In the genomic region with DNA sequence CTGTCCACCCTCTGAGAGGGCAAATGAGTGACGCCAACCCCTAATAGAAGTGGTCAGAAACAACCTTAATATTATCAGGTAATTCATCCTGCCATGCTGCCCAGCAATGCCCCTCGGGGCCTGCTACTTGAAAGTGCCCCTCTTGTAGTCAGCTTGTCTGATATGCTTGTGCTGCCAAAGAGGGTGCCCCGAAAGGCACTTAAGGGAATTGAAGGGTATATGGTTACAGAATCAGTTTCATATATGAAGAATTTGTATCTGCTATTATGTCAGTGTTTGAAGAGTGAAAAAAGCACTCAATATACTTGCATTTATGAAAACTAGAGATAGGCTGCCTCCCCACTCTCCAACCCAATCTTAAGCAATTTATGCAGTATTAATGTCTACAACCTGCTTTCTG, we compare ENCODE assay signal across 34 cellular contexts.
DNase-seq lines count a peak whose midpoint lies in the region; ATAC-seq and TF ChIP-seq lines count a peak whose summit lies in the region.
"Had no signal": no experiment of that assay in that cellular context is flagged by ENCODE, and none has a peak within 500 bp of the region (broad histone marks: within the 10 kb centered on the region; RNA-seq: fewer than 3 reads in every experiment).

No MANE protein-coding gene starts in this region.

- no peaks in the 10 kb centered on the region for H3K79me2 ChIP-seq in osteoblast (ENCODE audit: insufficient read depth, low read length)

- no peaks in the 10 kb centered on the region for H3K4me1 ChIP-seq in osteoblast (ENCODE audit: insufficient read depth, low read length)
- H3K4me1 ChIP-seq: ascending aorta, colonic mucosa had no signal

- POLR2A ChIA-PET in WTC11 (lab: Charles Lee), result interaction anchor here (0.7 kb wide), 1 partner anchor 591 kb away, joined by 3 read pairs; no protein-coding TSS in a partner anchor

- no peaks in the 10 kb centered on the region; the same call in 1 of the 2 replicates for H3K27me3 Mint-ChIP-seq in WTC11 (ENCODE audit: low read depth)
- H3K27me3 Mint-ChIP-seq: type B pancreatic cell had no signal

- TF ChIP-seq CTCF in osteoblast (IDR thresholded peaks at IDR 0.05; ENCODE audit: extremely low read depth, low read depth, low read length), result no peak
- no peak for TF ChIP-seq CTCF in WTC11 (IDR thresholded peaks at IDR 0.05)

- DNase-seq in NCI-H1105 (lab: John Stamatoyannopoulos, UW) (peak; percentile 2), NCI-H1105 treated with DMSO at 0.1 percent for 48 hours (lab: John Stamatoyannopoulos, UW) (no peak), NCI-H1436 treated with DMSO at 0.1 percent for 48 hours (lab: John Stamatoyannopoulos, UW) (peak; percentile 47), NCI-H524 treated with DMSO at 0.1 percent for 48 hours (lab: John Stamatoyannopoulos, UW) (peak; percentile 43), osteoblast (ENCODE audit: insufficient read length, low spot score, missing footprints) (peak; percentile 25), sciatic nerve (ENCODE audit: low spot score) (no peak), WTC11 (ENCODE audit: low spot score) (no peak)
- no peak for DNase-seq in activated naive CD4-positive, alpha-beta T cell treated with anti-CD3 and anti-CD28 coated beads, Interleukin-2, amount 50 U/mL, for 72 hours (ENCODE audit: low spot score in 2 of 2)
- DNase-seq: 8988T; activated CD4-positive, CD25-positive, alpha-beta regulatory T cell; activated gamma-delta T cell treated with Interleukin-2 at 50 U/mL for 16 hours; activated T-cell treated with anti-CD3 and anti-CD28 coated beads, Interleukin-2, amount 50 U/mL, for 48 hours; Caco-2; colonic mucosa; effector CD4-positive, alpha-beta T cell; H7; immature natural killer cell; KG1; left cardiac atrium; mucosa of descending colon; NCI-H2029 treated with DMSO at 0.1 percent for 48 hours; NK-92 treated with Interleukin-12 subunit alpha and Interleukin-12 subunit beta, amount 100 ng/mL, for 24 hours; PC-9; stimulated activated CD4-positive, alpha-beta T cell treated with anti-CD3 and anti-CD28 coated beads, Interleukin-15, amount 100 ng/mL, for 24 hours; stimulated activated CD4-positive, alpha-beta T cell treated with anti-CD3 and anti-CD28 coated beads, Interleukin-4, amount 100 ng/mL, for 4 hours had no signal

- no peak overlapping the region for H3K4me3 Mint-ChIP-seq in WTC11
- H3K4me3 Mint-ChIP-seq: CD14-positive monocyte; immature natural killer cell; natural killer cell treated with Interleukin-12 subunit alpha and Interleukin-12 subunit beta and Interleukin-15 and Interleukin-18, amount 100 ng/mL, for 72 hours; T-helper 1 cell treated with Interleukin-12 subunit alpha and Interleukin-12 subunit beta and Interleukin-4 antibody, amounts not matched to agents 30 μg/mL and 1 μg/mL, for 36 hours; type B pancreatic cell had no signal

- ATAC-seq in sciatic nerve (no peak), WTC11 (no peak)
- no peak for ATAC-seq in activated naive CD4-positive, alpha-beta T cell treated with anti-CD3 and anti-CD28 coated beads, Interleukin-2, amount 50 U/mL, for 72 hours
- ATAC-seq: left cardiac atrium; mucosa of descending colon; natural killer cell treated with Interleukin-12 subunit alpha and Interleukin-12 subunit beta and Interleukin-15 and Interleukin-18, amount 100 ng/mL, for 72 hours; SK-N-SH treated with all-trans-retinoic acid at 6 μM for 48 hours had no signal

- no peaks in the 10 kb centered on the region for H3K27me3 ChIP-seq in osteoblast (ENCODE audit: insufficient read depth, low read length)
- H3K27me3 ChIP-seq: ascending aorta, cardiac muscle cell, colonic mucosa had no signal

- H2AFZ ChIP-seq in osteoblast (ENCODE audit: low read length), result no peak overlapping the region
- H2AFZ ChIP-seq: PC-9 had no signal

- H3K4me1 Mint-ChIP-seq in WTC11, result peaks cover 67% of the 10 kb centered on the region
- H3K4me1 Mint-ChIP-seq: CD14-positive monocyte, immature natural killer cell had no signal

- H3K4me2 ChIP-seq in osteoblast (ENCODE audit: insufficient read depth, low read length), result no peak overlapping the region
- H3K4me2 ChIP-seq: PC-9 had no signal

- CTCF ChIA-PET in WTC11 (lab: Charles Lee), result no interaction called here

- no peaks in the 10 kb centered on the region for H3K36me3 ChIP-seq in osteoblast (ENCODE audit: insufficient read depth, low read length)
- H3K36me3 ChIP-seq: ascending aorta, cardiac muscle cell, colonic mucosa had no signal

- H4K20me1 ChIP-seq in osteoblast (ENCODE audit: insufficient read depth, low read length), result no peaks in the 10 kb centered on the region

- no peaks in the 10 kb centered on the region for H3K9me3 ChIP-seq in osteoblast (ENCODE audit: low read depth, low read length)
- H3K9me3 ChIP-seq: ascending aorta, Caco-2, colonic mucosa, mucosa of descending colon had no signal

- H3K27ac ChIP-seq in osteoblast (ENCODE audit: low read depth, low read length), result no peak overlapping the region
- H3K27ac ChIP-seq: ascending aorta, cardiac muscle cell, colonic mucosa, epithelial cell of prostate, PC-9 had no signal

- no peak overlapping the region for H3K27ac Mint-ChIP-seq in activated naive CD4-positive, alpha-beta T cell treated with anti-CD3 and anti-CD28 coated beads, Interleukin-2, amount 50 U/mL, for 72 hours
- H3K27ac Mint-ChIP-seq in WTC11, result no peak overlapping the region
- H3K27ac Mint-ChIP-seq: CD14-positive monocyte; immature natural killer cell; natural killer cell treated with Interleukin-12 subunit alpha and Interleukin-12 subunit beta and Interleukin-15 and Interleukin-18, amount 100 ng/mL, for 72 hours; T-helper 1 cell treated with Interleukin-12 subunit alpha and Interleukin-12 subunit beta and Interleukin-4 antibody, amounts not matched to agents 30 μg/mL and 1 μg/mL, for 36 hours; type B pancreatic cell had no signal

- intact Hi-C loops in sciatic nerve (cut with DNase I), result no loop called here

- no peak overlapping the region for H3K4me3 ChIP-seq in osteoblast (ENCODE audit: insufficient read depth, low read length)
- H3K4me3 ChIP-seq: ascending aorta, cardiac muscle cell, colonic mucosa, lung, mucosa of descending colon, PC-9 had no signal

- H3K9me3 Mint-ChIP-seq in activated naive CD4-positive, alpha-beta T cell treated with anti-CD3 and anti-CD28 coated beads, Interleukin-2, amount 50 U/mL, for 72 hours, result peaks cover 7 to 8% of the 10 kb centered on the region in 2 donors
- peaks cover 3% of the 10 kb centered on the region for H3K9me3 Mint-ChIP-seq in WTC11

- no peaks in the 10 kb centered on the region for H3K36me3 Mint-ChIP-seq in activated naive CD4-positive, alpha-beta T cell treated with anti-CD3 and anti-CD28 coated beads, Interleukin-2, amount 50 U/mL, for 72 hours
- no peaks in the 10 kb centered on the region for H3K36me3 Mint-ChIP-seq in WTC11
- H3K36me3 Mint-ChIP-seq: CD14-positive monocyte; natural killer cell treated with Interleukin-12 subunit alpha and Interleukin-12 subunit beta and Interleukin-15 and Interleukin-18, amount 100 ng/mL, for 72 hours; type B pancreatic cell had no signal

TF ChIP-seq in WTC11, 78 proteins besides CTCF, POLR2A, EP300 and RAD21 (continues in another document):
- TF ChIP-seq ZNF396 (CRISPR knock-in tag; IDR thresholded peaks at IDR 0.05; ENCODE audit: borderline replicate concordance), result no peak
- TF ChIP-seq, protein P1, sequence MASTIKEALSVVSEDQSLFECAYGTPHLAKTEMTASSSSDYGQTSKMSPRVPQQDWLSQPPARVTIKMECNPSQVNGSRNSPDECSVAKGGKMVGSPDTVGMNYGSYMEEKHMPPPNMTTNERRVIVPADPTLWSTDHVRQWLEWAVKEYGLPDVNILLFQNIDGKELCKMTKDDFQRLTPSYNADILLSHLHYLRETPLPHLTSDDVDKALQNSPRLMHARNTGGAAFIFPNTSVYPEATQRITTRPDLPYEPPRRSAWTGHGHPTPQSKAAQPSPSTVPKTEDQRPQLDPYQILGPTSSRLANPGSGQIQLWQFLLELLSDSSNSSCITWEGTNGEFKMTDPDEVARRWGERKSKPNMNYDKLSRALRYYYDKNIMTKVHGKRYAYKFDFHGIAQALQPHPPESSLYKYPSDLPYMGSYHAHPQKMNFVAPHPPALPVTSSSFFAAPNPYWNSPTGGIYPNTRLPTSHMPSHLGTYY (CRISPR knock-in tag; IDR thresholded peaks at IDR 0.05), result no peak
- TF ChIP-seq, protein P2, sequence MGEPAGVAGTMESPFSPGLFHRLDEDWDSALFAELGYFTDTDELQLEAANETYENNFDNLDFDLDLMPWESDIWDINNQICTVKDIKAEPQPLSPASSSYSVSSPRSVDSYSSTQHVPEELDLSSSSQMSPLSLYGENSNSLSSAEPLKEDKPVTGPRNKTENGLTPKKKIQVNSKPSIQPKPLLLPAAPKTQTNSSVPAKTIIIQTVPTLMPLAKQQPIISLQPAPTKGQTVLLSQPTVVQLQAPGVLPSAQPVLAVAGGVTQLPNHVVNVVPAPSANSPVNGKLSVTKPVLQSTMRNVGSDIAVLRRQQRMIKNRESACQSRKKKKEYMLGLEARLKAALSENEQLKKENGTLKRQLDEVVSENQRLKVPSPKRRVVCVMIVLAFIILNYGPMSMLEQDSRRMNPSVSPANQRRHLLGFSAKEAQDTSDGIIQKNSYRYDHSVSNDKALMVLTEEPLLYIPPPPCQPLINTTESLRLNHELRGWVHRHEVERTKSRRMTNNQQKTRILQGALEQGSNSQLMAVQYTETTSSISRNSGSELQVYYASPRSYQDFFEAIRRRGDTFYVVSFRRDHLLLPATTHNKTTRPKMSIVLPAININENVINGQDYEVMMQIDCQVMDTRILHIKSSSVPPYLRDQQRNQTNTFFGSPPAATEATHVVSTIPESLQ (CRISPR knock-in tag; IDR thresholded peaks at IDR 0.05), result no peak
- no peak for TF ChIP-seq NR3C1 (CRISPR knock-in tag; conservative IDR thresholded peaks at IDR 0.05; ENCODE audit: low read depth)
- TF ChIP-seq, protein P3, sequence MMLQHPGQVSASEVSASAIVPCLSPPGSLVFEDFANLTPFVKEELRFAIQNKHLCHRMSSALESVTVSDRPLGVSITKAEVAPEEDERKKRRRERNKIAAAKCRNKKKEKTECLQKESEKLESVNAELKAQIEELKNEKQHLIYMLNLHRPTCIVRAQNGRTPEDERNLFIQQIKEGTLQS (CRISPR knock-in tag; conservative IDR thresholded peaks at IDR 0.05), result no peak
- no peak for TF ChIP-seq FOXP1 (CRISPR knock-in tag; IDR thresholded peaks at IDR 0.05; ENCODE audit: borderline replicate concordance)
- no peak for TF ChIP-seq ETV6 (CRISPR knock-in tag; IDR thresholded peaks at IDR 0.05)
- TF ChIP-seq, protein P4, sequence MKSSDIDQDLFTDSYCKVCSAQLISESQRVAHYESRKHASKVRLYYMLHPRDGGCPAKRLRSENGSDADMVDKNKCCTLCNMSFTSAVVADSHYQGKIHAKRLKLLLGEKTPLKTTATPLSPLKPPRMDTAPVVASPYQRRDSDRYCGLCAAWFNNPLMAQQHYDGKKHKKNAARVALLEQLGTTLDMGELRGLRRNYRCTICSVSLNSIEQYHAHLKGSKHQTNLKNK (CRISPR knock-in tag; IDR thresholded peaks at IDR 0.05), result no peak
- TF ChIP-seq, protein P5, sequence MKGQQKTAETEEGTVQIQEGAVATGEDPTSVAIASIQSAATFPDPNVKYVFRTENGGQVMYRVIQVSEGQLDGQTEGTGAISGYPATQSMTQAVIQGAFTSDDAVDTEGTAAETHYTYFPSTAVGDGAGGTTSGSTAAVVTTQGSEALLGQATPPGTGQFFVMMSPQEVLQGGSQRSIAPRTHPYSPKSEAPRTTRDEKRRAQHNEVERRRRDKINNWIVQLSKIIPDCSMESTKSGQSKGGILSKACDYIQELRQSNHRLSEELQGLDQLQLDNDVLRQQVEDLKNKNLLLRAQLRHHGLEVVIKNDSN (CRISPR knock-in tag; IDR thresholded peaks at IDR 0.05), result no peak

Comparison
In these comparisons a context has a peak if more than half of its experiments do, and no peak if none do; other contexts are left out.
1. DNase-seq: peak in NCI-H1105 (single experiment), NCI-H1436 treated with DMSO at 0.1 percent for 48 hours (single experiment), NCI-H524 treated with DMSO at 0.1 percent for 48 hours (single experiment) and osteoblast (single experiment); none in NCI-H1105 treated with DMSO at 0.1 percent for 48 hours (single experiment), sciatic nerve (single experiment), activated naive CD4-positive, alpha-beta T cell treated with anti-CD3 and anti-CD28 coated beads, Interleukin-2, amount 50 U/mL, for 72 hours (0 of 2) and WTC11 (single experiment).